Comparison of ENCODE assay signal across 9 cellular contexts in the genomic region with DNA sequence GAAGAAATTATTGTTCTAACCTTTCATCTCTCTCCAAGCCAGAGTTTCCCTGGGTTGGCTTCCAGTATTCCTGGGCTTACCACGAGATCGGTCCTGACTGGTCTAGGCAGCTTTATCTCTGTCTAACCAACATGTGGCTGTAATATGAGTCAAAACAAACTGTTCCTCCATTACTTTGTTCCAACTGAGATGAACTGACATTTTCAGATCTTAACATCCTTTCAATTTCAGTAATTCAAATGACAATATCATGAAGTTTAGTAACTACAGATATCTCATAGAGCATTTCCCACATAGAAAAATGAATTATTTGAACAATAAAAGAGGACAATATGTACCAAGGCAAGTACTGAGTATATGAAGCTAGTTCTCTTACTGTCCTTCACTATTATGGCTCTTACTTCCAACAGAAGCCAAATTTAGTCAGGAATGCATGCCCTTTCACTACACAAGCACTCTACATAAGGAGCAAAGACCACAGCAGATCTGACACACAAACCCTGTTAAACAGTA. TPM values are rescaled to one million over a fixed set of nuclear protein-coding genes. Genes with fewer than 3 reads are reported as not detected.
A peak's percentile ranks its signal among the peaks of the same experiment; 100 is the strongest.
DNase-seq lines count a peak whose midpoint lies in the region; ATAC-seq, FAIRE-seq and TF ChIP-seq lines count a peak whose summit lies in the region.
"Had no signal": no experiment of that assay in that cellular context is flagged by ENCODE, and none has a peak within 500 bp of the region (broad histone marks: within the 10 kb centered on the region; RNA-seq: fewer than 3 reads in every experiment).

No MANE protein-coding gene starts in this region.

- TF ChIP-seq POLR2A in thyroid gland (IDR thresholded peaks at IDR 0.05) = no peak

- H3K27me3 Mint-ChIP-seq in activated CD8-positive, alpha-beta T cell treated with anti-CD3 and anti-CD28 coated beads for 36 hours = no peaks in the 10 kb centered on the region
- no peaks in the 10 kb centered on the region for H3K27me3 Mint-ChIP-seq in activated CD8-positive, alpha-beta T cell treated with anti-CD3 and anti-CD28 coated beads, Interleukin-2, amount 10 ng/mL, durations not matched to agents 7 days and 5 days (ENCODE audit: low read depth)
- no peaks in the 10 kb centered on the region for H3K27me3 Mint-ChIP-seq in WTC11 (ENCODE audit: low read depth)

- no peaks in the 10 kb centered on the region for H3K9me3 Mint-ChIP-seq in activated CD8-positive, alpha-beta T cell treated with anti-CD3 and anti-CD28 coated beads for 36 hours
- H3K9me3 Mint-ChIP-seq in activated CD8-positive, alpha-beta T cell treated with anti-CD3 and anti-CD28 coated beads, Interleukin-2, amount 10 ng/mL, durations not matched to agents 7 days and 5 days (ENCODE audit: insufficient read depth) = no peaks in the 10 kb centered on the region
- peaks cover 12% of the 10 kb centered on the region for H3K9me3 Mint-ChIP-seq in WTC11

- 42 to 50% methylated on average over 2 of the region's 2 CpGs for whole genome bisulfite sequencing in thyroid gland, 2 donors

- H3K27ac ChIP-seq in thyroid gland (peak overlapping the region; percentile 23 to 72 (median 46)), kidney (ENCODE audit: low read depth in 2 of 2, low read length in 2 of 2) (no peak overlapping the region), WERI-Rb-1 (no peak overlapping the region)
- H3K27ac ChIP-seq: BLaER1 treated with 17β-estradiol and CSF1 and Interleukin-3, amounts not matched to agents 10 nM and 100 nM had no signal

- CTCF ChIA-PET in activated CD8-positive, alpha-beta T cell treated with anti-CD3 and anti-CD28 coated beads for 36 hours (lab: Charles Lee) = no interaction called here
- CTCF ChIA-PET in activated CD8-positive, alpha-beta T cell treated with anti-CD3 and anti-CD28 coated beads, Interleukin-2, amount 10 ng/mL, durations not matched to agents 7 days and 5 days (lab: Charles Lee) = interaction anchor here (1.5 kb wide), 1 partner anchor 249 kb away, joined by 4 read pairs; no protein-coding TSS in a partner anchor
- CTCF ChIA-PET in WTC11 (lab: Charles Lee) = no interaction called here

- peaks cover 19% of the 10 kb centered on the region for H3K36me3 Mint-ChIP-seq in activated CD8-positive, alpha-beta T cell treated with anti-CD3 and anti-CD28 coated beads for 36 hours (ENCODE audit: low read depth)
- peaks cover 27% of the 10 kb centered on the region for H3K36me3 Mint-ChIP-seq in activated CD8-positive, alpha-beta T cell treated with anti-CD3 and anti-CD28 coated beads, Interleukin-2, amount 10 ng/mL, durations not matched to agents 7 days and 5 days (ENCODE audit: low read depth)
- peaks cover 12% of the 10 kb centered on the region for H3K36me3 Mint-ChIP-seq in WTC11

- FAIRE-seq in kidney (lab: Jason Lieb, UNC) = no peak

- H3K36me3 ChIP-seq in thyroid gland = no peaks in the 10 kb centered on the region
- peaks cover 0 to 3% of the 10 kb centered on the region in 2 donors for H3K36me3 ChIP-seq in kidney (ENCODE audit: control insufficient read depth in 1 of 2, insufficient read depth in 2 of 2, low read length in 2 of 2)
- peaks cover 11% of the 10 kb centered on the region for H3K36me3 ChIP-seq in WERI-Rb-1

- no peak overlapping the region for H3K4me3 ChIP-seq in thyroid gland (replicated peaks in 1 of 3)
- H3K4me3 ChIP-seq in kidney (ENCODE audit: low read length in 2 of 2) = no peak overlapping the region
- no peak overlapping the region for H3K4me3 ChIP-seq in WERI-Rb-1 (ENCODE audit: low read depth, low read length)
- H3K4me3 ChIP-seq: BLaER1 treated with 17β-estradiol and CSF1 and Interleukin-3, amounts not matched to agents 10 nM and 100 nM had no signal

- intact Hi-C loops in activated CD8-positive, alpha-beta T cell treated with anti-CD3 and anti-CD28 coated beads for 36 hours (cut with micrococcal nuclease) = no loop called here
- intact Hi-C loops in left cardiac atrium (cut with DNase I) (no loop called here), thyroid gland (cut with DNase I) (no loop called here), kidney (cut with DNase I) (no loop called here)

- peaks cover 15 to 40% of the 10 kb centered on the region in 2 donors for H3K4me1 ChIP-seq in thyroid gland
- H3K4me1 ChIP-seq in kidney (ENCODE audit: control insufficient read depth in 1 of 2, insufficient read depth in 1 of 2, low read depth in 1 of 2, low read length in 2 of 2) = peaks cover 3 to 8% of the 10 kb centered on the region in 2 donors
- H3K4me1 ChIP-seq: BLaER1 treated with 17β-estradiol and CSF1 and Interleukin-3, amounts not matched to agents 10 nM and 100 nM had no signal

- no peak overlapping the region for H3K4me3 Mint-ChIP-seq in activated CD8-positive, alpha-beta T cell treated with anti-CD3 and anti-CD28 coated beads for 36 hours
- H3K4me3 Mint-ChIP-seq in activated CD8-positive, alpha-beta T cell treated with anti-CD3 and anti-CD28 coated beads, Interleukin-2, amount 10 ng/mL, durations not matched to agents 7 days and 5 days = no peak overlapping the region
- H3K4me3 Mint-ChIP-seq in WTC11 = no peak overlapping the region

- TF ChIP-seq CTCF in activated CD8-positive, alpha-beta T cell treated with anti-CD3 and anti-CD28 coated beads for 36 hours (IDR thresholded peaks at IDR 0.05) = no peak
- no peak for TF ChIP-seq CTCF in WTC11 (IDR thresholded peaks at IDR 0.05)
- TF ChIP-seq CTCF in thyroid gland (IDR thresholded peaks at IDR 0.05) = no peak
- TF ChIP-seq CTCF in kidney (IDR thresholded peaks at IDR 0.05; ENCODE audit: borderline replicate concordance, extremely low read depth, insufficient read depth) = no peak
- no peak for TF ChIP-seq CTCF in WERI-Rb-1 (IDR thresholded peaks at IDR 0.05; ENCODE audit: low read depth, low read length)

- no peak overlapping the region for H3K27ac Mint-ChIP-seq in activated CD8-positive, alpha-beta T cell treated with anti-CD3 and anti-CD28 coated beads for 36 hours
- H3K27ac Mint-ChIP-seq in activated CD8-positive, alpha-beta T cell treated with anti-CD3 and anti-CD28 coated beads, Interleukin-2, amount 10 ng/mL, durations not matched to agents 7 days and 5 days = no peak overlapping the region
- H3K27ac Mint-ChIP-seq in WTC11 = peak overlapping the region; percentile 59; the same call in 1 of the 2 replicates

- H3K27me3 ChIP-seq in thyroid gland (no peaks in the 10 kb centered on the region), WERI-Rb-1 (ENCODE audit: insufficient read depth, low read depth, severe bottlenecking) (no peaks in the 10 kb centered on the region)
- H3K27me3 ChIP-seq: BLaER1 treated with 17β-estradiol and CSF1 and Interleukin-3, amounts not matched to agents 10 nM and 100 nM had no signal

- peak; percentile 47 for ATAC-seq in activated CD8-positive, alpha-beta T cell treated with anti-CD3 and anti-CD28 coated beads for 36 hours
- no peak for ATAC-seq in activated CD8-positive, alpha-beta T cell treated with anti-CD3 and anti-CD28 coated beads, Interleukin-2, amount 10 ng/mL, durations not matched to agents 7 days and 5 days
- ATAC-seq in WTC11 = no peak
- ATAC-seq in left cardiac atrium = peak; percentile 89 to 91

- peaks cover 29% of the 10 kb centered on the region for H3K4me1 Mint-ChIP-seq in activated CD8-positive, alpha-beta T cell treated with anti-CD3 and anti-CD28 coated beads for 36 hours (ENCODE audit: low read depth)
- H3K4me1 Mint-ChIP-seq in activated CD8-positive, alpha-beta T cell treated with anti-CD3 and anti-CD28 coated beads, Interleukin-2, amount 10 ng/mL, durations not matched to agents 7 days and 5 days (ENCODE audit: low read depth) = peaks cover 24% of the 10 kb centered on the region
- H3K4me1 Mint-ChIP-seq in WTC11 = no peaks in the 10 kb centered on the region

- no peak for DNase-seq in activated CD8-positive, alpha-beta T cell treated with anti-CD3 and anti-CD28 coated beads for 36 hours
- no peak for DNase-seq in activated CD8-positive, alpha-beta T cell treated with anti-CD3 and anti-CD28 coated beads, Interleukin-2, amount 10 ng/mL, durations not matched to agents 7 days and 5 days
- DNase-seq in WTC11 (ENCODE audit: low spot score) = no peak
- DNase-seq in left cardiac atrium = no peak
- DNase-seq in thyroid gland = peak in 1 of 2 donors; percentile 25
- DNase-seq in kidney = no peak
- no peak for DNase-seq in WERI-Rb-1
- DNase-seq in DMS114 treated with DMSO at 0.1 percent for 48 hours (lab: John Stamatoyannopoulos, UW; ENCODE audit: unreplicated experiment) = no peak

- H3K9me3 ChIP-seq in thyroid gland (no peaks in the 10 kb centered on the region), kidney (ENCODE audit: control insufficient read depth in 1 of 2, low read length in 2 of 2) (no peaks in the 10 kb centered on the region), WERI-Rb-1 (ENCODE audit: severe bottlenecking) (no peaks in the 10 kb centered on the region)

- POLR2A ChIA-PET in activated CD8-positive, alpha-beta T cell treated with anti-CD3 and anti-CD28 coated beads for 36 hours (lab: Charles Lee) = no interaction called here
- POLR2A ChIA-PET in activated CD8-positive, alpha-beta T cell treated with anti-CD3 and anti-CD28 coated beads, Interleukin-2, amount 10 ng/mL, durations not matched to agents 7 days and 5 days (lab: Charles Lee) = no interaction called here
- POLR2A ChIA-PET in WTC11 (lab: Charles Lee) = no interaction called here

- H3K9ac ChIP-seq in kidney (ENCODE audit: low read length in 2 of 2) = no peak overlapping the region
- H3K9ac ChIP-seq: BLaER1 treated with 17β-estradiol and CSF1 and Interleukin-3, amounts not matched to agents 10 nM and 100 nM had no signal

TF ChIP-seq in WTC11, 78 proteins besides CTCF, POLR2A, EP300 and RAD21:
- TF ChIP-seq CBFB (CRISPR knock-in tag; IDR thresholded peaks at IDR 0.05; ENCODE audit: low read depth) (no peak), TP53 (CRISPR knock-in tag; IDR thresholded peaks at IDR 0.05) (no peak), NFYB (CRISPR knock-in tag; conservative IDR thresholded peaks at IDR 0.05; ENCODE audit: low read depth) (no peak), HMGA2 (CRISPR knock-in tag; IDR thresholded peaks at IDR 0.05) (no peak), SP1 (CRISPR knock-in tag; conservative IDR thresholded peaks at IDR 0.05) (no peak)

RNA-seq across cellular contexts. Expression of gene SLC25A12, which starts 15.5 kb away (rescaled TPM):
- 10 to 100 TPM; 16.2 to 18.3 TPM for total RNA-seq in activated CD8-positive, alpha-beta T cell treated with anti-CD3 and anti-CD28 coated beads for 36 hours
- 10 to 100 TPM; 27.4 to 28.9 TPM for total RNA-seq in activated CD8-positive, alpha-beta T cell treated with anti-CD3 and anti-CD28 coated beads, Interleukin-2, amount 10 ng/mL, durations not matched to agents 7 days and 5 days
- total RNA-seq in WTC11 (2021) (7.3 to 9.0 TPM (median 7.8 TPM) in 3 replicates), left cardiac atrium (100 to 1,000 TPM in 1 of 2 donors, 10 to 100 TPM in 1; 65.6 to 101 TPM), thyroid gland (10 to 100 TPM; 37.3 to 61.4 (median 46.3) TPM), kidney (24.8 TPM)
- 21.8 TPM for polyA plus RNA-seq in kidney (ENCODE audit: insufficient read depth, low read depth, low replicate concordance)

RNA-seq across cellular contexts. Expression of gene HAT1, which starts 43.7 kb away (rescaled TPM):
- 10 to 100 TPM; 75.2 to 79.4 TPM for total RNA-seq in activated CD8-positive, alpha-beta T cell treated with anti-CD3 and anti-CD28 coated beads for 36 hours
- total RNA-seq in activated CD8-positive, alpha-beta T cell treated with anti-CD3 and anti-CD28 coated beads, Interleukin-2, amount 10 ng/mL, durations not matched to agents 7 days and 5 days = 10 to 100 TPM; 75.5 to 77.3 TPM
- total RNA-seq in WTC11 (2021) (50.6 to 58.9 TPM (median 54.5 TPM) in 3 replicates), left cardiac atrium (10 to 100 TPM; 32.2 to 37.4 TPM), thyroid gland (10 to 100 TPM; 34.0 to 68.7 (median 50.4) TPM), kidney (35.8 TPM)
- polyA plus RNA-seq in kidney (ENCODE audit: insufficient read depth, low read depth, low replicate concordance) = 35.2 TPM

Comparison
In these comparisons a context has a peak if more than half of its experiments do, and no peak if none do; other contexts are left out.
1. ATAC-seq: peak in activated CD8-positive, alpha-beta T cell treated with anti-CD3 and anti-CD28 coated beads for 36 hours (single experiment) and left cardiac atrium (2 of 2); none in activated CD8-positive, alpha-beta T cell treated with anti-CD3 and anti-CD28 coated beads, Interleukin-2, amount 10 ng/mL, durations not matched to agents 7 days and 5 days (single experiment) and WTC11 (single experiment).
2. H3K27ac ChIP-seq: peak in thyroid gland (3 of 3); none in kidney (0 of 2) and WERI-Rb-1 (single experiment).